In the genomic region with DNA sequence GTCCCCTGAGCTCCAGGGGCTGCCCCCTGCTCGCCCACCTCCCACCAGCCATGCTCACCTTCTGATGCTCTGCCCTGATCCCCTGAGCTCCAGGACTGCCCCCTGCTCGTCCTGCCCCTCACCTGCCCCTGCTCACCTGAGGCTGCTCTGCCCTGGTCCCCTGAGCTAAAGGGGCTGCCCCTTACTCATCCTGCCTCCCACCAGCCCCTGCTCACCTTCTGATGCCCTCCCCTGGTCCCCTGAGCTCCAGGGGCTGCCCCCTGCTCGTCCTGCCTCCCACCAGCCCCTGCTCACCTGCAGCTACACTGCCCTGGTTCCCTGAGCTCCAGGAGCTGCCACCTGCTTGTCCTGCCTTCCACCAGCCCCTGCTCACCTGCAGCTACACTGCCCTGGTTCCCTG, we compare ENCODE assay signal across 21 cellular contexts.
"Had no signal": no experiment of that assay in that cellular context is flagged by ENCODE, and none has a peak within 500 bp of the region (broad histone marks: within the 10 kb centered on the region; RNA-seq: fewer than 3 reads in every experiment).

No MANE protein-coding gene starts in this region.

- H3K36me3 Mint-ChIP-seq: type B pancreatic cell had no signal

- H3K27ac Mint-ChIP-seq: natural killer cell, type B pancreatic cell had no signal

- H3K4me1 ChIP-seq: heart left ventricle, right atrium auricular region, sigmoid colon, stomach, uterus had no signal

- DNase-seq: cortex of kidney; dorsolateral prefrontal cortex; effector CD8-positive, alpha-beta T cell; heart left ventricle; hippocampal formation; left colon; left ventricle myocardium superior; natural killer cell; posterior cingulate gyrus; sigmoid colon; stimulated activated CD4-positive, alpha-beta T cell treated with anti-CD3 and anti-CD28 coated beads, Interleukin-2, amount 100 ng/mL, for 24 hours; stimulated activated CD4-positive, alpha-beta T cell treated with anti-CD3 and anti-CD28 coated beads, Interleukin-4, amount 100 ng/mL, for 4 hours; stomach; substantia nigra; uterus had no signal

- H3K27me3 ChIP-seq: heart left ventricle, right atrium auricular region, sigmoid colon, uterus had no signal

- ATAC-seq: heart left ventricle, left colon, left ventricle myocardium superior had no signal

- H3K27me3 Mint-ChIP-seq: type B pancreatic cell had no signal

- H3K27ac ChIP-seq: dorsolateral prefrontal cortex, heart left ventricle, right atrium auricular region, sigmoid colon, skin epidermis, stomach, thoracic aorta, uterus had no signal

- H3K4me3 ChIP-seq: dorsolateral prefrontal cortex, heart left ventricle, lung, right atrium auricular region, sigmoid colon, skin epidermis, stomach, thoracic aorta, uterus had no signal

- H3K4me3 Mint-ChIP-seq: natural killer cell, neural crest cell, type B pancreatic cell had no signal

- H3K4me1 Mint-ChIP-seq: neural crest cell had no signal
